Comparison of ENCODE assay signal across 8 cellular contexts in genomic region chr16:80924372-80924978, GRCh38.
DNase-seq lines count a peak whose midpoint lies in the region; ATAC-seq and TF ChIP-seq lines count a peak whose summit lies in the region.

No MANE protein-coding gene starts in this region.

- peaks cover 0 to 2% (median 0%) of the 10 kb centered on the region in 7 donors for H3K27me3 ChIP-seq in spleen (replicated peaks in 1 of 7)

- H3K4me1 ChIP-seq in spleen: no peaks in the 10 kb centered on the region

- DNase-seq in AG08395 (ENCODE audit: low spot score) (peak; percentile 71), M059J (ENCODE audit: low read depth) (peak; percentile 60), activated T-cell treated with anti-CD3 and anti-CD28 coated beads for 24 hours (ENCODE audit: low read depth) (peak; percentile 25), glomerular visceral epithelial cell (ENCODE audit: extremely low spot score) (peak; percentile 56), spleen (no peak)

- H3K4me3 ChIP-seq in spleen: no peak overlapping the region

- intact Hi-C loops in spleen (cut with DNase I; ENCODE audit: low total_unique reads): no loop called here

- ATAC-seq in GM18511 (IDR thresholded peaks at IDR 0.05; ENCODE audit: unreplicated experiment) (peak; percentile 65), GM19452 (IDR thresholded peaks at IDR 0.05; ENCODE audit: unreplicated experiment) (no peak), GM19467 (IDR thresholded peaks at IDR 0.05; ENCODE audit: unreplicated experiment) (no peak)

- TF ChIP-seq POLR2A in spleen (IDR thresholded peaks at IDR 0.05): no peak

- 5 to 12% (median 11%) methylated on average over 7 to 8 of the region's 8 CpGs for WGBS in spleen, 5 donors

- H3K36me3 ChIP-seq in spleen: no peaks in the 10 kb centered on the region

- H3K9me3 ChIP-seq in spleen: no peaks in the 10 kb centered on the region

- peak in 7 of 11 experiments; percentile 12 to 45 (median 36) for TF ChIP-seq CTCF in spleen (IDR thresholded peaks at IDR 0.05 in 8 of 11, conservative IDR thresholded peaks at IDR 0.05 in 3 of 11)

- no peak overlapping the region for H3K27ac ChIP-seq in spleen
